20 cellular contexts compared by ENCODE assay signal in the genomic region with DNA sequence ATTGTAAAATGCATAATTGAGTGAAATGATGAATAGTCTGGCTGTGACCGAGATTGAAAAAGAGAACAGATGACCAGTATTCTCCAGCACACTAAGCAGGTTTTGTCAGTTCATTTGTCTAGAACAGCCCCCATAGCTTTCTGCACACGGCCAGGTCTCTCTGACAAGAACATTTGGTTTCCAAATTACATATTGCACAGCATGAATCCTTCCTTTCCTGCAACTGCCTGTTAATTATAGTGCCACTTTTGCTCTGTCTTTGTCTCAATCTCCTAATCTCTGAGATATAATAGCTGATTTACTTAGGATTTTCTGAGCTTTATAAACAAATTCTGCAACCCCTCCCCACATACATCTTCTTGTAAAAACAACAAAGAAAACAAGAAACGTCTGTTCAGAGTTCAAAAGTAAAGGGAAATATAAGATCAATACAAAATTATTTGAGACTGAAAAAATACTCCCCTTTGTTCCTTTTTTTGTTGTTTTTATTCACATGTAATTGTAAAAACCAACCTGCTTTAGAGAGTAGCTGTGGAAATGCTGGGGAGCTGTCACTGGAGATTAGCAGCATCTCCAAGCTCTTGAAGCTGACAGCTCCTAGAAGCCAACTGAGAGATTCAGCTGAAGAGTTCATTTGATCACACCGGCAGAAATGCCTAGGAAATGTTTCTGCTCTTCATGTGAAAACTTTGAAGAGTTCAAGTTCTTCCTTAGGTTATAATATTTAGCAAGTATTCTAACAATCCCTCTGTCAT.
A peak's percentile ranks its signal among the peaks of the same experiment; 100 is the strongest.
DNase-seq lines count a peak whose midpoint lies in the region; ATAC-seq, FAIRE-seq and TF ChIP-seq lines count a peak whose summit lies in the region.
"Had no signal": no experiment of that assay in that cellular context is flagged by ENCODE, and none has a peak within 500 bp of the region (broad histone marks: within the 10 kb centered on the region; RNA-seq: fewer than 3 reads in every experiment).

No MANE protein-coding gene starts in this region.

- no peak for ATAC-seq in stimulated activated memory B cell treated with anti-CD40 and anti-IgM and Interleukin-4, amounts not matched to agents 10 μg/mL and 1 μg/mL and 100 μg/mL, for 72 hours
- ATAC-seq: HCT116 had no signal

- no peaks in the 10 kb centered on the region for H3K27me3 ChIP-seq in adrenal gland

- H3K9me3 Mint-ChIP-seq in brain: peaks cover 0 to 2% (median 0%) of the 10 kb centered on the region in 5 experiments
- no peaks in the 10 kb centered on the region for H3K9me3 Mint-ChIP-seq in stimulated activated memory B cell treated with anti-CD40 and anti-IgM and Interleukin-4, amounts not matched to agents 10 μg/mL and 1 μg/mL and 100 μg/mL, for 72 hours

- H3K9me3 ChIP-seq in kidney (ENCODE audit: control insufficient read depth in 1 of 2, low read length in 2 of 2): no peaks in the 10 kb centered on the region
- no peaks in the 10 kb centered on the region for H3K9me3 ChIP-seq in adrenal gland (replicated peaks in 1 of 3)

- no peak overlapping the region for H3K9ac ChIP-seq in kidney (ENCODE audit: low read length in 2 of 2)
- H3K9ac ChIP-seq: GM23248 had no signal

- H3K4me3 ChIP-seq in kidney (ENCODE audit: low read length in 2 of 2): no peak overlapping the region
- no peak overlapping the region for H3K4me3 ChIP-seq in adrenal gland
- H3K4me3 ChIP-seq: GM23248, PC-9 had no signal

- TF ChIP-seq POLR2A in adrenal gland (IDR thresholded peaks at IDR 0.05): no peak

- peak overlapping the region in 2 of 5 experiments; percentile 31 to 38 for H3K4me3 Mint-ChIP-seq in brain
- no peak overlapping the region for H3K4me3 Mint-ChIP-seq in stimulated activated memory B cell treated with anti-CD40 and anti-IgM and Interleukin-4, amounts not matched to agents 10 μg/mL and 1 μg/mL and 100 μg/mL, for 72 hours
- H3K4me3 Mint-ChIP-seq: B cell had no signal

- H3K4me1 ChIP-seq in kidney (ENCODE audit: control insufficient read depth in 1 of 2, insufficient read depth in 1 of 2, low read depth in 1 of 2, low read length in 2 of 2) (no peaks in the 10 kb centered on the region), adrenal gland (replicated peaks in 1 of 2) (no peaks in the 10 kb centered on the region)

- H3K27me3 Mint-ChIP-seq in brain: peaks cover 13% of the 10 kb centered on the region
- H3K27me3 Mint-ChIP-seq in stimulated activated memory B cell treated with anti-CD40 and anti-IgM and Interleukin-4, amounts not matched to agents 10 μg/mL and 1 μg/mL and 100 μg/mL, for 72 hours: no peaks in the 10 kb centered on the region

- no peaks in the 10 kb centered on the region for H3K36me3 Mint-ChIP-seq in brain
- no peaks in the 10 kb centered on the region for H3K36me3 Mint-ChIP-seq in stimulated activated memory B cell treated with anti-CD40 and anti-IgM and Interleukin-4, amounts not matched to agents 10 μg/mL and 1 μg/mL and 100 μg/mL, for 72 hours

- no peak for FAIRE-seq in kidney (lab: Jason Lieb, UNC)
- FAIRE-seq: HTR-8/SVneo had no signal

- 39 to 50% (median 43%) methylated on average over 4 of the region's 4 CpGs for WGBS in adrenal gland, 4 donors

- intact Hi-C loops in kidney (cut with DNase I): no loop called here
- intact Hi-C loops in adrenal gland (cut with DNase I): no loop called here

- H3K27ac ChIP-seq in kidney (ENCODE audit: low read depth in 2 of 2, low read length in 2 of 2) (no peak overlapping the region), adrenal gland (no peak overlapping the region)
- H3K27ac ChIP-seq: 22Rv1, GM23248, PC-9, RWPE1 had no signal

- H3K27ac Mint-ChIP-seq in brain: peak overlapping the region in 3 of 5 experiments; percentile 23 to 84 (median 71)
- H3K27ac Mint-ChIP-seq in stimulated activated memory B cell treated with anti-CD40 and anti-IgM and Interleukin-4, amounts not matched to agents 10 μg/mL and 1 μg/mL and 100 μg/mL, for 72 hours: no peak overlapping the region
- H3K27ac Mint-ChIP-seq: B cell had no signal

- no peaks in the 10 kb centered on the region for H3K36me3 ChIP-seq in kidney (ENCODE audit: control insufficient read depth in 1 of 2, insufficient read depth in 2 of 2, low read length in 2 of 2)
- H3K36me3 ChIP-seq in adrenal gland (replicated peaks in 1 of 2): no peaks in the 10 kb centered on the region

- DNase-seq in NCI-H1092 treated with DMSO at 0.1 percent for 48 hours (lab: John Stamatoyannopoulos, UW) (peak; percentile 32), NCI-H1092 (lab: John Stamatoyannopoulos, UW) (no peak), NCI-H2227 treated with DMSO at 0.1 percent for 48 hours (lab: John Stamatoyannopoulos, UW) (peak; percentile 18), retina (peak; percentile 61), kidney (no peak), adrenal gland (no peak)
- DNase-seq: GDM1, GM23248, IMR-90, NCI-H1694, NCI-H82, PC-9, SIG-M5 had no signal

- TF ChIP-seq CTCF in brain (conservative IDR thresholded peaks at IDR 0.05) (no peak), kidney (IDR thresholded peaks at IDR 0.05; ENCODE audit: borderline replicate concordance, extremely low read depth, insufficient read depth) (no peak), adrenal gland (IDR thresholded peaks at IDR 0.05) (no peak)

- H3K4me1 Mint-ChIP-seq in brain: peaks cover 25% of the 10 kb centered on the region
- no peaks in the 10 kb centered on the region for H3K4me1 Mint-ChIP-seq in stimulated activated memory B cell treated with anti-CD40 and anti-IgM and Interleukin-4, amounts not matched to agents 10 μg/mL and 1 μg/mL and 100 μg/mL, for 72 hours
- H3K4me1 Mint-ChIP-seq: B cell had no signal

Comparison
In these comparisons a context has a peak if more than half of its experiments do, and no peak if none do; other contexts are left out.
1. DNase-seq: peak in NCI-H1092 treated with DMSO at 0.1 percent for 48 hours (single experiment), NCI-H2227 treated with DMSO at 0.1 percent for 48 hours (single experiment) and retina (single experiment); none in NCI-H1092 (single experiment), kidney (single experiment) and adrenal gland (0 of 7).